Comparison of ENCODE assay signal across 7 cellular contexts in the genomic region with DNA sequence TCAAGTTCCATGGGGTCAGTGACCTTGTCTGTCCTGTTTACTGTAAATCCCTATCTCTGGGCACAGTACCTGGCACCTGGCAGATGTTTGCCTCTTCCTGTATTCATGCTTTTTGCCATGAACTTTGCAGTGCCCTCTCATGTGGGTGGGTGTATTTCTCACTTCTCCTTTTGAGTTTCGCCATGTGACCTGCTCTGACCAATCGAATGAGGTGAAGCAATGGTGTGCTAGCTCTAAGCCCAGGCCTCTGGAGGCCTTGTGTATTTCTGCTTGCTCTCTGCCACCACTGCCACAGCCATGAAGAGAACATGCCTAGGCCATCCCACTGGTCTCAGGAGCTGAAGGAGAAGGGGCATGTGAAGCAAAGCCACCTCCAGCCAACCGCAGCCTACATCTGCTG.
DNase-seq lines count a peak whose midpoint lies in the region; ATAC-seq and TF ChIP-seq lines count a peak whose summit lies in the region.

No MANE protein-coding gene starts in this region.

- no CpG with 5 or more reads among the region's 3 CpGs for WGBS in trophoblast cell (ENCODE audit: extremely low coverage, insufficient coverage, insufficient read length)
- 60 to 69% methylated on average over 3 of the region's 3 CpGs for WGBS in GM23248 (ENCODE audit: low coverage in 1 of 2, low lambda C conversion rate in 2 of 2, missing lambda C conversion rate in 2 of 2), 2 experiments

- peak; percentile 95 for ATAC-seq in GM19035 (IDR thresholded peaks at IDR 0.05; ENCODE audit: unreplicated experiment)
- peak; percentile 93 for ATAC-seq in HG02588 (IDR thresholded peaks at IDR 0.05; ENCODE audit: unreplicated experiment)

- intact Hi-C loops in tibial artery (cut with DNase I; ENCODE audit: low total_unique reads), result no loop called here

- no peak overlapping the region for H2AK5ac ChIP-seq in trophoblast cell (ENCODE audit: low read length)

- DNase-seq in KBM-7 (peak; percentile 59), trophoblast cell (no peak), GM23248 (no peak), tibial artery (no peak), nucleus accumbens (lab: John Stamatoyannopoulos, UW) (no peak)

- no peak overlapping the region for H3K9ac ChIP-seq in trophoblast cell (ENCODE audit: low read length)
- H3K9ac ChIP-seq in GM23248, result no peak overlapping the region

- no peak overlapping the region for H2BK120ac ChIP-seq in trophoblast cell (ENCODE audit: insufficient read depth, low read length, poor library complexity)

- no peak overlapping the region for H4K91ac ChIP-seq in trophoblast cell (ENCODE audit: low read depth, low read length)

- H2BK12ac ChIP-seq in trophoblast cell (ENCODE audit: low read length), result no peak overlapping the region

- H3K27me3 ChIP-seq in trophoblast cell (ENCODE audit: insufficient read depth, low read length), result no peaks in the 10 kb centered on the region
- H3K27me3 ChIP-seq in GM23248 (replicated peaks; ENCODE audit: insufficient read depth), result no peaks in the 10 kb centered on the region
- H3K27me3 ChIP-seq in tibial artery, result peaks cover 0 to 20% of the 10 kb centered on the region in 2 donors

- H3K14ac ChIP-seq in trophoblast cell (ENCODE audit: low read length), result no peak overlapping the region

- no peak overlapping the region for H3K23ac ChIP-seq in trophoblast cell (ENCODE audit: low read length)

- H3K36me3 ChIP-seq in trophoblast cell (ENCODE audit: control insufficient read depth in 1 of 2, insufficient read depth in 2 of 2, low read length in 2 of 2) (no peaks in the 10 kb centered on the region), GM23248 (ENCODE audit: low read depth) (no peaks in the 10 kb centered on the region), tibial artery (no peaks in the 10 kb centered on the region)

- H3K18ac ChIP-seq in trophoblast cell (ENCODE audit: low read length), result no peak overlapping the region

- H3K9me3 ChIP-seq in trophoblast cell (ENCODE audit: insufficient read depth, low read depth, low read length) (peaks cover 2% of the 10 kb centered on the region), GM23248 (ENCODE audit: low read depth) (no peaks in the 10 kb centered on the region), tibial artery (no peaks in the 10 kb centered on the region)

- H4K8ac ChIP-seq in trophoblast cell (ENCODE audit: low read depth, low read length), result no peak overlapping the region

- no peak overlapping the region for H3K4ac ChIP-seq in trophoblast cell (ENCODE audit: low read depth, low read length)

- no peak overlapping the region for H4K12ac ChIP-seq in trophoblast cell (ENCODE audit: low read depth, low read length)

- no peaks in the 10 kb centered on the region for H4K20me1 ChIP-seq in GM23248 (ENCODE audit: insufficient read depth)

- H2BK5ac ChIP-seq in trophoblast cell (ENCODE audit: low read depth, low read length, poor library complexity), result no peak overlapping the region

- no peaks in the 10 kb centered on the region for H3K4me1 ChIP-seq in trophoblast cell (ENCODE audit: control insufficient read depth in 1 of 2, insufficient read depth in 2 of 2, low read length in 2 of 2)
- no peaks in the 10 kb centered on the region for H3K4me1 ChIP-seq in GM23248 (ENCODE audit: insufficient read depth)
- H3K4me1 ChIP-seq in tibial artery, result no peaks in the 10 kb centered on the region

- H3K27ac ChIP-seq in trophoblast cell (ENCODE audit: low read depth, low read length) (no peak overlapping the region), GM23248 (no peak overlapping the region), tibial artery (no peak overlapping the region)

- H3K4me2 ChIP-seq in trophoblast cell (ENCODE audit: low read length) (no peak overlapping the region), GM23248 (ENCODE audit: unreplicated experiment) (no peak overlapping the region)

- H3F3A ChIP-seq in GM23248 (ENCODE audit: insufficient read depth), result no peaks in the 10 kb centered on the region

- H3K79me2 ChIP-seq in trophoblast cell (ENCODE audit: control insufficient read depth, insufficient read depth, low read length, poor library complexity), result no peaks in the 10 kb centered on the region
- no peaks in the 10 kb centered on the region for H3K79me2 ChIP-seq in GM23248 (ENCODE audit: insufficient read depth)

- no peaks in the 10 kb centered on the region for H3K79me1 ChIP-seq in trophoblast cell (ENCODE audit: low read length)

- peak overlapping the region; percentile 7 for H3K4me3 ChIP-seq in trophoblast cell (ENCODE audit: low read depth, low read length)
- H3K4me3 ChIP-seq in GM23248, result no peak overlapping the region
- no peak overlapping the region for H3K4me3 ChIP-seq in tibial artery

- in situ Hi-C loops in KBM-7 (cut with MboI; ENCODE audit: low pct_unique_long_range_greater_than_20kb, low sequenced_read_pairs), result no loop called here
- in situ Hi-C loops in GM23248 (cut with MboI), result no loop called here

- H2AFZ ChIP-seq in trophoblast cell (ENCODE audit: insufficient read depth, low read length, poor library complexity), result no peak overlapping the region
- no peak overlapping the region for H2AFZ ChIP-seq in GM23248

- TF ChIP-seq CTCF in tibial artery (IDR thresholded peaks at IDR 0.05), result no peak

- no peaks in the 10 kb centered on the region for H3K9me2 ChIP-seq in GM23248 (ENCODE audit: insufficient read depth)
